In genomic region chr15:26082833-26083174, GRCh38 we compare ENCODE assay signal across 8 cellular contexts.
DNase-seq lines count a peak whose midpoint lies in the region; ATAC-seq and TF ChIP-seq lines count a peak whose summit lies in the region.

No MANE protein-coding gene starts in this region.

- TF ChIP-seq CTCF in hepatocyte (IDR thresholded peaks at IDR 0.05; ENCODE audit: poor library complexity): no peak

- H3K4me2 ChIP-seq in hepatocyte: peak overlapping the region; percentile 75
- peak overlapping the region; percentile 81 for H3K4me2 ChIP-seq in skeletal muscle satellite cell (ENCODE audit: low read length)

- peak overlapping the region; percentile 53 to 68 for H3K4me3 ChIP-seq in CD4-positive, alpha-beta memory T cell (ENCODE audit: low read length in 2 of 2)
- peak overlapping the region; percentile 66 for H3K4me3 ChIP-seq in hepatocyte
- peak overlapping the region; percentile 91 for H3K4me3 ChIP-seq in skeletal muscle satellite cell (ENCODE audit: low read length)

- peak overlapping the region; percentile 62 for H3K27ac ChIP-seq in CD4-positive, alpha-beta memory T cell (ENCODE audit: low read depth, low read length)
- peak overlapping the region; percentile 91 for H3K27ac ChIP-seq in hepatocyte

- no peaks in the 10 kb centered on the region for H3K79me2 ChIP-seq in hepatocyte

- no peaks in the 10 kb centered on the region for H3K9me2 ChIP-seq in hepatocyte (replicated peaks; ENCODE audit: insufficient read depth)

- H4K20me1 ChIP-seq in hepatocyte (ENCODE audit: insufficient read depth, poor library complexity, severe bottlenecking): no peaks in the 10 kb centered on the region

- peak overlapping the region; percentile 94 to 100 (median 97) for H3K27ac Mint-ChIP-seq in CD4-positive, alpha-beta memory T cell
- H3K27ac Mint-ChIP-seq in activated T-helper 2 cell treated with anti-CD3 and anti-CD28 coated beads, Interferon-gamma antibody, Interleukin-2, Interleukin-4, amounts not matched to agents 10 μg/mL and 5 μg/mL and 100 μg/mL, durations not matched to agents 14 hours and 24 hours and 36 hours: peak overlapping the region; percentile 89

- peaks cover 0 to 3% of the 10 kb centered on the region in 2 donors for H3K27me3 Mint-ChIP-seq in CD4-positive, alpha-beta memory T cell
- H3K27me3 Mint-ChIP-seq in activated T-helper 2 cell treated with anti-CD3 and anti-CD28 coated beads, Interferon-gamma antibody, Interleukin-2, Interleukin-4, amounts not matched to agents 10 μg/mL and 5 μg/mL and 100 μg/mL, durations not matched to agents 14 hours and 24 hours and 36 hours (ENCODE audit: low read depth): peaks cover 8% of the 10 kb centered on the region

- CTCF ChIA-PET in CD4-positive, alpha-beta memory T cell (lab: Charles Lee; ENCODE audit: partially characterized antibody): no interaction called here

- H3K9ac ChIP-seq in skeletal muscle satellite cell (ENCODE audit: low read depth, low read length): peak overlapping the region; percentile 85

- no peak for DNase-seq in CD4-positive, alpha-beta memory T cell
- no peak for DNase-seq in activated T-helper 2 cell treated with anti-CD3 and anti-CD28 coated beads, Interferon-gamma antibody, Interleukin-2, Interleukin-4, amounts not matched to agents 10 μg/mL and 5 μg/mL and 100 μg/mL, durations not matched to agents 14 hours and 24 hours and 36 hours (ENCODE audit: low spot score)
- DNase-seq in hepatocyte (ENCODE audit: low spot score): no peak
- no peak for DNase-seq in SW 1271 (lab: John Stamatoyannopoulos, UW)
- DNase-seq in effector CD8-positive, alpha-beta T cell (lab: John Stamatoyannopoulos, UW): no peak

- POLR2A ChIA-PET in CD4-positive, alpha-beta memory T cell (lab: Charles Lee; ENCODE audit: partially characterized antibody): interaction anchor here (0.8 to 1.0 kb wide), 2 partner anchors 12 to 644 kb away, joined by 3 read pairs; partner anchors contain the start of gene UBE3A

- ATAC-seq in HG02885 (IDR thresholded peaks at IDR 0.05; ENCODE audit: poor library complexity, unreplicated experiment) (peak; percentile 6), GM21423 (IDR thresholded peaks at IDR 0.05; ENCODE audit: unreplicated experiment) (no peak)

- peak overlapping the region; percentile 74 for H2AFZ ChIP-seq in hepatocyte

- H3K4me1 Mint-ChIP-seq in CD4-positive, alpha-beta memory T cell: peaks cover 25 to 48% (median 40%) of the 10 kb centered on the region in 4 donors
- peaks cover 18% of the 10 kb centered on the region for H3K4me1 Mint-ChIP-seq in activated T-helper 2 cell treated with anti-CD3 and anti-CD28 coated beads, Interferon-gamma antibody, Interleukin-2, Interleukin-4, amounts not matched to agents 10 μg/mL and 5 μg/mL and 100 μg/mL, durations not matched to agents 14 hours and 24 hours and 36 hours (ENCODE audit: low read depth)

- H3K36me3 Mint-ChIP-seq in CD4-positive, alpha-beta memory T cell: peaks cover 0 to 10% of the 10 kb centered on the region in 2 donors
- H3K36me3 Mint-ChIP-seq in activated T-helper 2 cell treated with anti-CD3 and anti-CD28 coated beads, Interferon-gamma antibody, Interleukin-2, Interleukin-4, amounts not matched to agents 10 μg/mL and 5 μg/mL and 100 μg/mL, durations not matched to agents 14 hours and 24 hours and 36 hours (ENCODE audit: low read depth): no peaks in the 10 kb centered on the region

- H3K27me3 ChIP-seq in CD4-positive, alpha-beta memory T cell (ENCODE audit: insufficient read depth, low read length): no peaks in the 10 kb centered on the region
- H3K27me3 ChIP-seq in hepatocyte: no peaks in the 10 kb centered on the region
- no peaks in the 10 kb centered on the region for H3K27me3 ChIP-seq in skeletal muscle satellite cell (ENCODE audit: control insufficient read depth, insufficient read depth, low read length)

- intact Hi-C loops in CD4-positive, alpha-beta memory T cell (cut with micrococcal nuclease): loop anchor here (1.0 to 5.0 kb wide), 3 partner anchors 151 to 644 kb away; partner anchors contain the start of genes ATP10A and UBE3A
- intact Hi-C loops in activated T-helper 2 cell treated with anti-CD3 and anti-CD28 coated beads, Interferon-gamma antibody, Interleukin-2, Interleukin-4, amounts not matched to agents 10 μg/mL and 5 μg/mL and 100 μg/mL, durations not matched to agents 14 hours and 24 hours and 36 hours (cut with micrococcal nuclease): loop anchor here (2.0 to 5.0 kb wide), 2 partner anchors 644 to 1126 kb away; partner anchors contain the start of gene UBE3A

- peak overlapping the region; percentile 86 to 95 (median 90) for H3K4me3 Mint-ChIP-seq in CD4-positive, alpha-beta memory T cell
- H3K4me3 Mint-ChIP-seq in activated T-helper 2 cell treated with anti-CD3 and anti-CD28 coated beads, Interferon-gamma antibody, Interleukin-2, Interleukin-4, amounts not matched to agents 10 μg/mL and 5 μg/mL and 100 μg/mL, durations not matched to agents 14 hours and 24 hours and 36 hours (ENCODE audit: low read depth): peak overlapping the region; percentile 85

- H3K36me3 ChIP-seq in CD4-positive, alpha-beta memory T cell (ENCODE audit: insufficient read depth, low read length): no peaks in the 10 kb centered on the region
- H3K36me3 ChIP-seq in hepatocyte (replicated peaks; ENCODE audit: insufficient read depth, low read depth) (no peaks in the 10 kb centered on the region), skeletal muscle satellite cell (ENCODE audit: insufficient read depth, low read length) (no peaks in the 10 kb centered on the region)

- H3K9me3 Mint-ChIP-seq in CD4-positive, alpha-beta memory T cell: peaks cover 0 to 6% (median 0%) of the 10 kb centered on the region in 8 donors
- no peaks in the 10 kb centered on the region for H3K9me3 Mint-ChIP-seq in activated T-helper 2 cell treated with anti-CD3 and anti-CD28 coated beads, Interferon-gamma antibody, Interleukin-2, Interleukin-4, amounts not matched to agents 10 μg/mL and 5 μg/mL and 100 μg/mL, durations not matched to agents 14 hours and 24 hours and 36 hours

- WGBS in hepatocyte (ENCODE audit: low lambda C conversion rate, missing lambda C conversion rate): 11% methylated on average over 10 of the region's 10 CpGs

- H3K9me3 ChIP-seq in CD4-positive, alpha-beta memory T cell (ENCODE audit: control insufficient read depth in 1 of 2, low read length in 2 of 2): no peaks in the 10 kb centered on the region
- H3K9me3 ChIP-seq in hepatocyte (ENCODE audit: low read depth) (no peaks in the 10 kb centered on the region), skeletal muscle satellite cell (replicated peaks; ENCODE audit: low read length) (no peaks in the 10 kb centered on the region)

- peaks cover 19% of the 10 kb centered on the region for H3K4me1 ChIP-seq in CD4-positive, alpha-beta memory T cell (ENCODE audit: insufficient read depth, low read length)
- no peaks in the 10 kb centered on the region for H3K4me1 ChIP-seq in hepatocyte (ENCODE audit: insufficient read depth)
- peaks cover 15% of the 10 kb centered on the region for H3K4me1 ChIP-seq in skeletal muscle satellite cell (ENCODE audit: control insufficient read depth, insufficient read depth, low read length)
